ENCODE assay signal across 2 cellular contexts in genomic region chr1:211901945-211902344, GRCh38.
TF ChIP-seq lines count a peak whose summit lies in the region.

No MANE protein-coding gene starts in this region.

TF ChIP-seq in HCT116, 20 proteins besides CTCF, POLR2A, EP300 and RAD21 (continued from another document):
- no peak for TF ChIP-seq ZBTB33 (IDR thresholded peaks at IDR 0.05; ENCODE audit: extremely low read depth, insufficient replicate concordance, low read length)

TF ChIP-seq in HepG2, 621 proteins besides CTCF, POLR2A, EP300 and RAD21 (continued from another document):
- TF ChIP-seq PCBP1 (IDR thresholded peaks at IDR 0.05; ENCODE audit: borderline replicate concordance, low read depth, low read length), result no peak
- no peak for TF ChIP-seq ZNF331 (CRISPR knock-in tag; IDR thresholded peaks at IDR 0.05)
- TF ChIP-seq ZNF567 (CRISPR knock-in tag; IDR thresholded peaks at IDR 0.05; ENCODE audit: borderline replicate concordance), result no peak
TF ChIP-seq in HepG2: peak in this region for 0.
